ENCODE assay signal across 8 cellular contexts in the genomic region with DNA sequence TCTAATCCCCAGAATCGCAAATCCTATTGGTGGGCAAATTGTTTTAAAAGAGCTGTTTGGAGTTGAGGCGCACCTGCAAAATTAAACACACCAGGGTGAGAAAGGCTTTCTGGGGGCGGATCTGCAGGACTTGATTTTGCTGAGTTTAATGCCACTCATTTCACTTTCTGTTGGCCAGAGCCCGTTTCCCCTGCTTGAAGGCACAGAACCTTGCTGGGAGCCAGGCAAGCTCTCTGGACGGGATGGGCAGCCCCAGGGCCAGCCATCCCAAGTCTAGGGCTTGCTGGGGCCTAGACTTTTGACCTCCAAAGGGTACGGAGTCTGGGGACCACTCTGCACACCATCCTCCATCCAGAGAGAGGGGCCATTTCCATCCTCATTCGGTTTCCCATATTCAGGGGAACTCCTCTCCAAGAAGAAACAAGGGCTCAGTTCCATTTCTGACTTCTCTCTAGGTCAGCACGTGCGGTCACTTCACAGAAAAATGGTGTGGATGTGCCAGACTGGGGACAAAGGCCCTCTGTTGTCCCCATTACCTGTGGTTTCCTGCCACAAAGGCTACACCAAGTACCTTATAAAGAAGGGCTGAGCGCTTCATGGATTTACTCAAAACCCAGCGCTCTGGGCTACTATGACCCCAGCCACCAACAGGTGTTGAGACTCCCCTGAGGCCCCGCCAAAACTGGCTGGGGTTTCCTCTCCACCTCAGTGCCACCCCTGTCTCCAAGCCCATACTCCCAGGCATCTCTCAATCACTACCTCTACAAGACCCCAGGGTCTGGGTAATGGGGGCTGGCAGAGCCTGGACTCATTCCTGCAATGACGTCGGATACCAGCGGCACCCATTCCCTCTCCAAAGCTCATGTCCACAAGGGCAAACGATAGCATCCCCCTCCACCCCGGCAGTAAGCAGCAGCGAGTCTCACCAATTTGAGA.
A peak's percentile ranks its signal among the peaks of the same experiment; 100 is the strongest.
DNase-seq lines count a peak whose midpoint lies in the region; ATAC-seq, FAIRE-seq and TF ChIP-seq lines count a peak whose summit lies in the region.

No MANE protein-coding gene starts in this region.

- DNase-seq in adrenal gland (peak in 2 of 7 donors; percentile 49 to 56), pancreas (no peak)
- DNase-seq in activated CD4-positive, alpha-beta T cell treated with anti-CD3 and anti-CD28 coated beads for 4 hours = no peak

- H3K4me1 ChIP-seq in adrenal gland (replicated peaks in 1 of 2) (peaks cover 40 to 42% of the 10 kb centered on the region in 2 donors), pancreas (peaks cover 32 to 47% (median 36%) of the 10 kb centered on the region in 3 donors)

- H3K9me3 ChIP-seq in adrenal gland (replicated peaks in 1 of 3) (no peaks in the 10 kb centered on the region), pancreas (no peaks in the 10 kb centered on the region)

- 87 to 94% (median 90%) methylated on average over 16 to 18 of the region's 18 CpGs for WGBS in adrenal gland, 4 donors
- 82 to 85% methylated on average over 18 of the region's 18 CpGs for WGBS in pancreas, 2 donors

- H3K36me3 ChIP-seq in adrenal gland (replicated peaks in 1 of 2) (no peaks in the 10 kb centered on the region), pancreas (no peaks in the 10 kb centered on the region)

- TF ChIP-seq CTCF in adrenal gland (IDR thresholded peaks at IDR 0.05) (no peak), pancreas (IDR thresholded peaks at IDR 0.05) (no peak)

- intact Hi-C loops in adrenal gland (cut with DNase I) = no loop called here
- intact Hi-C loops in pancreas (cut with DNase I) = loop anchor here in 1 of 3 donors (10.0 kb wide), 1 partner anchor 233 kb away; the partner anchor contains the start of gene NFIL3

- H3K27ac ChIP-seq in adrenal gland = peak overlapping the region; percentile 99 to 100 (median 100)
- H3K27ac ChIP-seq in pancreas = peak overlapping the region; percentile 92 to 100 (median 100)

- FAIRE-seq in pancreas (lab: Jason Lieb, UNC) = no peak

- TF ChIP-seq POLR2A in adrenal gland (IDR thresholded peaks at IDR 0.05) = no peak

- ATAC-seq in GM18511 (IDR thresholded peaks at IDR 0.05; ENCODE audit: unreplicated experiment) = peak; percentile 38
- ATAC-seq in HG02981 (IDR thresholded peaks at IDR 0.05; ENCODE audit: unreplicated experiment) = peak; percentile 43
- ATAC-seq in pancreas = no peak
- ATAC-seq in HG02623 (IDR thresholded peaks at IDR 0.05; ENCODE audit: unreplicated experiment) = no peak
- no peak for ATAC-seq in GM21717 (IDR thresholded peaks at IDR 0.05; ENCODE audit: unreplicated experiment)
- no peak for ATAC-seq in HG02588 (IDR thresholded peaks at IDR 0.05; ENCODE audit: unreplicated experiment)

- no peaks in the 10 kb centered on the region for H3K27me3 ChIP-seq in adrenal gland
- no peaks in the 10 kb centered on the region for H3K27me3 ChIP-seq in pancreas

- no peak overlapping the region for H3K4me3 ChIP-seq in adrenal gland
- H3K4me3 ChIP-seq in pancreas = no peak overlapping the region

Comparison
In these comparisons a context has a peak if more than half of its experiments do, and no peak if none do; other contexts are left out.
1. ATAC-seq: peak in GM18511 (single experiment) and HG02981 (single experiment); none in pancreas (0 of 4), HG02623 (single experiment), GM21717 (single experiment) and HG02588 (single experiment).